Comparison of ENCODE assay signal across 1 cellular context in the genomic region with DNA sequence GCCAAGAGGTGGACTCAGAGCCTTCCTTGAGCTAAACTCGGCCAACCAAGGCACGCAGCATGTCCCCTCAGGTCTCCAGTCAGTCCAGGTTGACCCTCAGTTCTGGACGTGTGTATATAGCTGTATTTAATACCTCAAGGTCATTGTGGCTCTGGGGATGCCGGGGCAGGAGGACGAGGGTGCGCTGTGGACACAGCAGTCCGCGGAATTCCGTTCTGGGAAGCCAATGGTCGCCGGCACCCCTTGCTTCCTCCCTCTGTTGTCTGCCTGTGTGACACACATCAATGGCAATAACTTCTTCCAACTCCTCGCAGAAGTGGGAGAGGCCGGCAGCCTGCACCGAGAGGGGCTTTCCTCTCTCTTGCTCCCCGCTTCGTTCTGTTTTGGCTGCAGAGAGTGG.
TF ChIP-seq lines count a peak whose summit lies in the region.

No MANE protein-coding gene starts in this region.

TF ChIP-seq in IMR-90, 13 proteins besides CTCF, POLR2A, EP300 and RAD21:
- no peak for TF ChIP-seq NFE2L2 (IDR thresholded peaks at IDR 0.05; ENCODE audit: low read depth, low read length)
- TF ChIP-seq RFX5 (IDR thresholded peaks at IDR 0.05; ENCODE audit: low read depth, low read length): no peak
- no peak for TF ChIP-seq RCOR1 (IDR thresholded peaks at IDR 0.05; ENCODE audit: insufficient replicate concordance, low read length)
